13 cellular contexts compared by ENCODE assay signal in the genomic region with DNA sequence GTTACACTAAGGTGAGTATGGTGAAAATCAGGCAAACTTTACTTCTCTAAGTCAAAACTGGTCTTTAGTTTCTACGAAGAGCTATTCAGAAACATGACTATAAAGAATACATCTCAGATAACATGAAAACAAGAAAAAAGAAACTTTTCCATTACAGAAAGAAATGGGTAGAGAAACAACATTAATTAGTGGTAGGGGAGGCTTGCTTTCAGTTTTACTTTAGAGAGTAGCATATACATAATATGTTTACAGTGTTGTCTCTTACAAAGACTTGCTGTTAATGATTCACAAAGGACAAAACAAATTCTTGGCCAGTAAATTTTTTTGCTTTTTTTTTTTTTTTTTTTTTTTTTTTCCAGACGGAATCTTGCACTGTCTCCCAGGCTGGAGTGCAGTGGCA. TPM values are rescaled to one million over a fixed set of nuclear protein-coding genes. Genes with fewer than 3 reads are reported as not detected.
DNase-seq lines count a peak whose midpoint lies in the region; ATAC-seq and TF ChIP-seq lines count a peak whose summit lies in the region.
"Had no signal": no experiment of that assay in that cellular context is flagged by ENCODE, and none has a peak within 500 bp of the region (broad histone marks: within the 10 kb centered on the region; RNA-seq: fewer than 3 reads in every experiment).

No MANE protein-coding gene starts in this region.

- no peaks in the 10 kb centered on the region for H3K9me3 Mint-ChIP-seq in Caco-2 (ENCODE audit: unreplicated experiment)
- no peaks in the 10 kb centered on the region for H3K9me3 Mint-ChIP-seq in activated naive CD4-positive, alpha-beta T cell treated with anti-CD3 and anti-CD28 coated beads, Interleukin-2, amount 50 U/mL, for 72 hours
- H3K9me3 Mint-ChIP-seq in naive thymus-derived CD8-positive, alpha-beta T cell: no peaks in the 10 kb centered on the region

- no peak overlapping the region for H3K27ac Mint-ChIP-seq in Caco-2 (ENCODE audit: unreplicated experiment)
- peak overlapping the region; percentile 32 to 44 for H3K27ac Mint-ChIP-seq in activated naive CD4-positive, alpha-beta T cell treated with anti-CD3 and anti-CD28 coated beads, Interleukin-2, amount 50 U/mL, for 72 hours
- H3K27ac Mint-ChIP-seq in naive thymus-derived CD8-positive, alpha-beta T cell: peak overlapping the region; percentile 5 to 76 (median 38)

- H3K4me3 ChIP-seq in Caco-2 (ENCODE audit: low read depth, low read length): no peak overlapping the region
- H3K4me3 ChIP-seq: HAP-1, thyroid gland had no signal

- TF ChIP-seq CTCF in Caco-2 (IDR thresholded peaks at IDR 0.05; ENCODE audit: insufficient read depth in 1 of 2, low read depth in 1 of 2, low read length in 1 of 2, severe bottlenecking in 1 of 2, unreplicated experiment in 1 of 2): no peak

- peaks cover 1% of the 10 kb centered on the region; the same call in 1 of the 2 replicates for H3K36me3 ChIP-seq in Caco-2 (ENCODE audit: control insufficient read depth, insufficient read depth, low read length)

- H3K4me3 Mint-ChIP-seq in Caco-2 (ENCODE audit: unreplicated experiment): peak overlapping the region; percentile 18
- H3K4me3 Mint-ChIP-seq in naive thymus-derived CD8-positive, alpha-beta T cell: peak overlapping the region in 1 of 10 donors; percentile 25

- H3K9me3 ChIP-seq in Caco-2: no peaks in the 10 kb centered on the region
- H3K9me3 ChIP-seq: HAP-1, thyroid gland had no signal

- no TSS peak for BruUV-seq in Caco-2 (replicated peaks; lab: Mats Ljungman, UMichigan)

- no peaks in the 10 kb centered on the region for H3K27me3 Mint-ChIP-seq in Caco-2 (ENCODE audit: insufficient read depth, unreplicated experiment)
- no peaks in the 10 kb centered on the region for H3K27me3 Mint-ChIP-seq in naive thymus-derived CD8-positive, alpha-beta T cell

- POLR2A ChIA-PET in Caco-2 (lab: Charles Lee): interaction anchor here (0.6 kb wide), 1 partner anchor 298 kb away, joined by 3 read pairs; no protein-coding TSS in a partner anchor
- POLR2A ChIA-PET in HEK293T (lab: Yijun Ruan, JAX): interaction anchor here (0.7 kb wide), 1 partner anchor 451 kb away, joined by 4 read pairs; no protein-coding TSS in a partner anchor
- POLR2A ChIA-PET in naive thymus-derived CD8-positive, alpha-beta T cell (lab: Charles Lee): interaction anchor here (1.0 to 1.8 kb wide), 3 partner anchors 10 to 41 kb away, joined by 3 to 10 read pairs (median 5); a partner anchor contains a TSS

- no peaks in the 10 kb centered on the region for H3K4me1 ChIP-seq in Caco-2
- H3K4me1 ChIP-seq: HAP-1 had no signal

- peak in 1 of 2 donors; percentile 76 for ATAC-seq in activated naive CD4-positive, alpha-beta T cell treated with anti-CD3 and anti-CD28 coated beads, Interleukin-2, amount 50 U/mL, for 72 hours
- no peak for ATAC-seq in naive thymus-derived CD8-positive, alpha-beta T cell
- ATAC-seq: Right ventricle myocardium inferior had no signal

- intact Hi-C loops in Caco-2 (cut with micrococcal nuclease; ENCODE audit: unreplicated experiment): no loop called here

- H3K4me1 Mint-ChIP-seq in Caco-2 (ENCODE audit: low read depth, unreplicated experiment): peaks cover 7% of the 10 kb centered on the region
- H3K4me1 Mint-ChIP-seq in naive thymus-derived CD8-positive, alpha-beta T cell: peaks cover 4 to 10% (median 7%) of the 10 kb centered on the region in 4 donors

- H3K27me3 ChIP-seq in Caco-2 (replicated peaks; ENCODE audit: control insufficient read depth, insufficient read depth, low read length): no peaks in the 10 kb centered on the region
- H3K27me3 ChIP-seq: thyroid gland had no signal

- CTCF ChIA-PET in Caco-2 (lab: Charles Lee) (interaction anchor here (0.9 kb wide), 1 partner anchor 27 kb away, joined by 5 read pairs; no protein-coding TSS in a partner anchor), HEK293T (lab: Yijun Ruan, JAX) (interaction anchor here (0.5 kb wide), 1 partner anchor 9 kb away, joined by 4 read pairs; no protein-coding TSS in a partner anchor)

- peaks cover 97% of the 10 kb centered on the region for H3K36me3 Mint-ChIP-seq in Caco-2 (ENCODE audit: insufficient read depth, unreplicated experiment)
- H3K36me3 Mint-ChIP-seq in activated naive CD4-positive, alpha-beta T cell treated with anti-CD3 and anti-CD28 coated beads, Interleukin-2, amount 50 U/mL, for 72 hours: peaks cover 5 to 24% of the 10 kb centered on the region in 2 donors
- H3K36me3 Mint-ChIP-seq in naive thymus-derived CD8-positive, alpha-beta T cell: peaks cover 5 to 95% (median 27%) of the 10 kb centered on the region in 3 donors

- no peak for DNase-seq in Caco-2
- no peak for DNase-seq in HEK293T (ENCODE audit: extremely low spot score)
- no peak for DNase-seq in activated naive CD4-positive, alpha-beta T cell treated with anti-CD3 and anti-CD28 coated beads, Interleukin-2, amount 50 U/mL, for 72 hours (ENCODE audit: low spot score in 2 of 2)
- no peak for DNase-seq in naive thymus-derived CD8-positive, alpha-beta T cell
- DNase-seq in NCI-H524 treated with DMSO at 0.1 percent for 48 hours (lab: John Stamatoyannopoulos, UW): no peak
- DNase-seq in CD1c-positive myeloid dendritic cell (ENCODE audit: extremely low spot score): no peak
- no peak for DNase-seq in NCI-H1694 (lab: John Stamatoyannopoulos, UW)
- DNase-seq: central memory CD4-positive, alpha-beta T cell; head of caudate nucleus; NCI-H774; thyroid gland had no signal

TF ChIP-seq in HEK293T, 16 proteins besides CTCF, POLR2A, EP300 and RAD21:
- peak; percentile 36; the same call in 1 of the 2 replicates for TF ChIP-seq ZNF384 (IDR thresholded peaks at IDR 0.05)
- no peak for TF ChIP-seq LEF1 (IDR thresholded peaks at IDR 0.05; ENCODE audit: borderline replicate concordance)

RNA-seq across cellular contexts. Expression of a gene that starts 34.2 kb away (rescaled TPM):
- total RNA-seq in Caco-2 (2022): 16.3 and 17.6 TPM in 2 replicates
- 10 to 100 TPM; 49.8 to 55.9 TPM for total RNA-seq in activated naive CD4-positive, alpha-beta T cell treated with anti-CD3 and anti-CD28 coated beads, Interleukin-2, amount 50 U/mL, for 72 hours
- total RNA-seq in naive thymus-derived CD8-positive, alpha-beta T cell: 100 to 1,000 TPM; 128 to 138 TPM
- 100 to 1,000 TPM; 134 to 198 (median 182) TPM for polyA plus RNA-seq in naive thymus-derived CD8-positive, alpha-beta T cell

RNA-seq across cellular contexts. Expression of a gene that starts 41.5 kb away (rescaled TPM):
- total RNA-seq in Caco-2 (2022): 20.2 and 21.8 TPM in 2 replicates
- total RNA-seq in activated naive CD4-positive, alpha-beta T cell treated with anti-CD3 and anti-CD28 coated beads, Interleukin-2, amount 50 U/mL, for 72 hours: 10 to 100 TPM; 32.5 to 52.1 TPM
- 1 to 10 TPM; 5.6 to 5.9 TPM for total RNA-seq in naive thymus-derived CD8-positive, alpha-beta T cell
- 1 to 10 TPM in 2 of 3 donors, under 1 TPM in 1; 0.95 to 1.5 (median 1.5) TPM for polyA plus RNA-seq in naive thymus-derived CD8-positive, alpha-beta T cell
